12 cellular contexts compared by ENCODE assay signal in genomic region chr19:43766755-43767043, GRCh38. TPM values are rescaled to one million over a fixed set of nuclear protein-coding genes. Genes with fewer than 3 reads are reported as not detected.
DNase-seq lines count a peak whose midpoint lies in the region; ATAC-seq, FAIRE-seq and TF ChIP-seq lines count a peak whose summit lies in the region.
"Had no signal": no experiment of that assay in that cellular context is flagged by ENCODE, and none has a peak within 500 bp of the region (broad histone marks: within the 10 kb centered on the region; RNA-seq: fewer than 3 reads in every experiment).

No MANE protein-coding gene starts in this region.

- peaks cover 0 to 17% (median 0%) of the 10 kb centered on the region in 11 experiments; a peak in 2 of 22 replicates for H4K20me1 ChIP-seq in BLaER1 treated with 17β-estradiol and CSF1 and Interleukin-3, amounts not matched to agents 10 nM and 100 nM
- H4K20me1 ChIP-seq in HCT116 (ENCODE audit: insufficient read depth) = no peaks in the 10 kb centered on the region
- no peaks in the 10 kb centered on the region for H4K20me1 ChIP-seq in HepG2 (ENCODE audit: insufficient read depth, low read length)

- 0% methylated on average over 1 of the region's 4 CpGs for WGBS in HepG2 (ENCODE audit: low lambda C conversion rate)

- RAD21 ChIA-PET in HCT116 (lab: Charles Lee; ENCODE audit: low non-redundant PET in 1 of 2, low total read pairs in 2 of 2, uncharacterized antibody in 2 of 2, unreplicated experiment in 2 of 2) = interaction anchor here (1.3 to 1.4 kb wide), 2 partner anchors 10 to 18 kb away, joined by 5 to 6 read pairs; no protein-coding TSS in a partner anchor

- TF ChIP-seq EP300 in HepG2 (IDR thresholded peaks at IDR 0.05; ENCODE audit: low read depth in 2 of 2, low read length in 2 of 2) (no peak), HepG2 (CRISPR knock-in tag; IDR thresholded peaks at IDR 0.05; ENCODE audit: borderline replicate concordance) (no peak)

- intact Hi-C loops in HCT116 (cut with micrococcal nuclease) (loop anchor here (1.0 kb wide), 1 partner anchor 19 kb away; no protein-coding TSS in a partner anchor), HepG2 (cut with micrococcal nuclease; ENCODE audit: unreplicated experiment) (loop anchor here (10.0 kb wide), 1 partner anchor 102 kb away; no protein-coding TSS in a partner anchor)

- H3K4me2 ChIP-seq in BLaER1 treated with 17β-estradiol and CSF1 and Interleukin-3, amounts not matched to agents 10 nM and 100 nM = peak overlapping the region; percentile 74 to 97 (median 91)
- H3K4me2 ChIP-seq in HCT116 (ENCODE audit: low read length) (peak overlapping the region; percentile 74), HepG2 (ENCODE audit: low read depth, low read length) (no peak overlapping the region)

- POLR2A ChIA-PET in HCT116 (lab: Charles Lee) = interaction anchor here (0.7 to 5.4 kb wide), 4 partner anchors 11 to 98 kb away, joined by 3 to 60 read pairs (median 9); partner anchors contain the start of gene SMG9
- POLR2A ChIA-PET in activated CD8-positive, alpha-beta T cell treated with anti-CD3 and anti-CD28 coated beads, Interleukin-2, amount 10 ng/mL, durations not matched to agents 7 days and 5 days (lab: Charles Lee) = interaction anchor here (0.7 to 6.0 kb wide), 4 partner anchors 10 to 14 kb away, joined by 3 to 103 read pairs (median 10); partner anchors contain the start of genes KCNN4 and SMG9
- POLR2A ChIA-PET in HepG2 (lab: Yijun Ruan, JAX) = interaction anchor here (2.4 kb wide), 1 partner anchor 12 kb away, joined by 20 read pairs; the partner anchor contains the start of gene SMG9

- CTCF ChIA-PET in HCT116 (lab: Charles Lee) (interaction anchor here (0.9 to 4.5 kb wide), 11 partner anchors 10 to 212 kb away, joined by 3 to 46 read pairs (median 7); partner anchors contain the start of genes IRGQ, KCNN4, PLAUR and SMG9), HepG2 (lab: Yijun Ruan, JAX; ENCODE audit: low intra/inter-chr PET ratio, low total read pairs) (interaction anchor here (1.0 to 1.2 kb wide), 2 partner anchors 8 to 19 kb away, joined by 4 read pairs; no protein-coding TSS in a partner anchor)
- CTCF ChIA-PET in activated CD8-positive, alpha-beta T cell treated with anti-CD3 and anti-CD28 coated beads, Interleukin-2, amount 10 ng/mL, durations not matched to agents 7 days and 5 days (lab: Charles Lee) = interaction anchor here (0.8 to 6.9 kb wide), 15 partner anchors 11 to 211 kb away, joined by 3 to 139 read pairs (median 4); partner anchors contain the start of genes KCNN4 and SMG9

- peaks cover 43 to 100% (median 81%) of the 10 kb centered on the region in 10 experiments for H3K4me1 ChIP-seq in BLaER1 treated with 17β-estradiol and CSF1 and Interleukin-3, amounts not matched to agents 10 nM and 100 nM
- H3K4me1 ChIP-seq in HCT116 (ENCODE audit: control insufficient read depth in 1 of 2, insufficient read depth in 2 of 2, low read length in 2 of 2) (peaks cover 53 to 70% of the 10 kb centered on the region in 2 experiments), foreskin keratinocyte (peaks cover 20% of the 10 kb centered on the region), HepG2 (ENCODE audit: insufficient read depth, low read length) (peaks cover 16% of the 10 kb centered on the region; the same call in 1 of the 2 replicates)
- H3K4me1 ChIP-seq: parathyroid adenoma had no signal

- peak overlapping the region; percentile 49 for H3K4me3 Mint-ChIP-seq in activated CD8-positive, alpha-beta T cell treated with anti-CD3 and anti-CD28 coated beads, Interleukin-2, amount 10 ng/mL, durations not matched to agents 7 days and 5 days
- no peak overlapping the region for H3K4me3 Mint-ChIP-seq in mesothelial cell of epicardium

- peaks cover 62% of the 10 kb centered on the region for H3K36me3 Mint-ChIP-seq in activated CD8-positive, alpha-beta T cell treated with anti-CD3 and anti-CD28 coated beads, Interleukin-2, amount 10 ng/mL, durations not matched to agents 7 days and 5 days (ENCODE audit: low read depth)
- H3K36me3 Mint-ChIP-seq in mesothelial cell of epicardium = no peaks in the 10 kb centered on the region

- no peak for TF ChIP-seq POLR2A in HCT116 (IDR thresholded peaks at IDR 0.05; ENCODE audit: borderline replicate concordance, extremely low read depth, insufficient read depth, insufficient read length)
- no peak for TF ChIP-seq POLR2A in HepG2 (IDR thresholded peaks at IDR 0.05; ENCODE audit: insufficient read depth in 1 of 2, low read depth in 2 of 2, low read length in 2 of 2)

- in situ Hi-C loops in HepG2 (cut with HindIII; ENCODE audit: extremely low pct_ligation_motif_present, low pct_unique_long_range_greater_than_20kb) = no loop called here

- BruUV-seq in HCT116 (replicated peaks; lab: Mats Ljungman, UMichigan) (no TSS peak), HepG2 (replicated peaks; lab: Mats Ljungman, UMichigan) (no TSS peak)

- H3K27me3 Mint-ChIP-seq in activated CD8-positive, alpha-beta T cell treated with anti-CD3 and anti-CD28 coated beads, Interleukin-2, amount 10 ng/mL, durations not matched to agents 7 days and 5 days (ENCODE audit: low read depth) = no peaks in the 10 kb centered on the region
- H3K27me3 Mint-ChIP-seq in mesothelial cell of epicardium (ENCODE audit: low read depth) = no peaks in the 10 kb centered on the region

- peaks cover 48 to 57% (median 51%) of the 10 kb centered on the region in 11 experiments; a peak in 21 of 22 replicates for H3K36me3 ChIP-seq in BLaER1 treated with 17β-estradiol and CSF1 and Interleukin-3, amounts not matched to agents 10 nM and 100 nM
- H3K36me3 ChIP-seq in HCT116 (ENCODE audit: control insufficient read depth in 1 of 2, insufficient read depth in 2 of 2, low read length in 2 of 2) = peaks cover 23 to 48% of the 10 kb centered on the region in 2 experiments
- no peaks in the 10 kb centered on the region for H3K36me3 ChIP-seq in HepG2 (replicated peaks in 1 of 2; ENCODE audit: control insufficient read depth in 1 of 2, insufficient read depth in 2 of 2, low read length in 2 of 2)
- H3K36me3 ChIP-seq: ascending aorta, left lung had no signal

- ATAC-seq in HCT116 (no peak), foreskin keratinocyte (no peak), HG02798 (IDR thresholded peaks at IDR 0.05; ENCODE audit: poor library complexity, unreplicated experiment) (no peak), HG02973 (IDR thresholded peaks at IDR 0.05; ENCODE audit: unreplicated experiment) (no peak), HepG2 (no peak; the same call in 2 of the 3 replicates)
- no peak for ATAC-seq in activated CD8-positive, alpha-beta T cell treated with anti-CD3 and anti-CD28 coated beads, Interleukin-2, amount 10 ng/mL, durations not matched to agents 7 days and 5 days

- H3K79me2 ChIP-seq in HCT116 (ENCODE audit: insufficient read depth, low read length) (peaks cover 3% of the 10 kb centered on the region; the same call in 1 of the 2 replicates), HepG2 (ENCODE audit: insufficient read depth, low read length) (no peaks in the 10 kb centered on the region)
- H3K79me2 ChIP-seq: parathyroid adenoma had no signal

- H3K9ac ChIP-seq in BLaER1 treated with 17β-estradiol and CSF1 and Interleukin-3, amounts not matched to agents 10 nM and 100 nM = peak overlapping the region; percentile 3 to 81 (median 73); a peak in 18 of 22 replicates
- H3K9ac ChIP-seq in HCT116 (ENCODE audit: low read length) = peak overlapping the region; percentile 80
- no peak overlapping the region for H3K9ac ChIP-seq in HepG2 (ENCODE audit: insufficient read depth, low read depth, low read length)
- H3K9ac ChIP-seq: parathyroid adenoma had no signal

- H3K27ac Mint-ChIP-seq in activated CD8-positive, alpha-beta T cell treated with anti-CD3 and anti-CD28 coated beads, Interleukin-2, amount 10 ng/mL, durations not matched to agents 7 days and 5 days = peak overlapping the region; percentile 93
- no peak overlapping the region for H3K27ac Mint-ChIP-seq in mesothelial cell of epicardium

- no peaks in the 10 kb centered on the region for H3K27me3 ChIP-seq in BLaER1 treated with 17β-estradiol and CSF1 and Interleukin-3, amounts not matched to agents 10 nM and 100 nM
- H3K27me3 ChIP-seq in HCT116 (ENCODE audit: insufficient read depth, low read length) = no peaks in the 10 kb centered on the region
- H3K27me3 ChIP-seq in foreskin keratinocyte = no peaks in the 10 kb centered on the region
- no peaks in the 10 kb centered on the region for H3K27me3 ChIP-seq in HepG2 (ENCODE audit: control insufficient read depth in 1 of 2, insufficient read depth in 2 of 2, low read length in 2 of 2)
- H3K27me3 ChIP-seq: ascending aorta, left lung had no signal

- no peak for FAIRE-seq in HepG2 (lab: Jason Lieb, UNC)

- H3K9me2 ChIP-seq in HCT116 (ENCODE audit: insufficient read depth) = no peaks in the 10 kb centered on the region

- peaks cover 57% of the 10 kb centered on the region for H3K4me1 Mint-ChIP-seq in activated CD8-positive, alpha-beta T cell treated with anti-CD3 and anti-CD28 coated beads, Interleukin-2, amount 10 ng/mL, durations not matched to agents 7 days and 5 days (ENCODE audit: low read depth)
- no peaks in the 10 kb centered on the region for H3K4me1 Mint-ChIP-seq in mesothelial cell of epicardium

- H3K9me3 Mint-ChIP-seq in activated CD8-positive, alpha-beta T cell treated with anti-CD3 and anti-CD28 coated beads, Interleukin-2, amount 10 ng/mL, durations not matched to agents 7 days and 5 days (ENCODE audit: insufficient read depth) = no peaks in the 10 kb centered on the region
- no peaks in the 10 kb centered on the region for H3K9me3 Mint-ChIP-seq in mesothelial cell of epicardium

- DNase-seq in HCT116 (ENCODE audit: low read depth, low spot score) (no peak), mesothelial cell of epicardium (ENCODE audit: low spot score in 2 of 2, unreplicated experiment in 2 of 2) (no peak), foreskin keratinocyte (no peak), HepG2 (ENCODE audit: low spot score) (no peak)
- DNase-seq in activated CD8-positive, alpha-beta T cell treated with anti-CD3 and anti-CD28 coated beads, Interleukin-2, amount 10 ng/mL, durations not matched to agents 7 days and 5 days = no peak
- DNase-seq: NCI-H1436 treated with DMSO at 0.1 percent for 48 hours had no signal

- TF ChIP-seq CTCF in HCT116 (IDR thresholded peaks at IDR 0.05 in 2 of 3, conservative IDR thresholded peaks at IDR 0.05 in 1 of 3; ENCODE audit: borderline replicate concordance in 1 of 3, insufficient read depth in 1 of 3, low read depth in 2 of 3, low read length in 2 of 3) = 0 out of 6 replicates have a peak, but pooled peaks of 1 of the 3 experiments have one; percentile 23
- peak; percentile 20 for TF ChIP-seq CTCF in mesothelial cell of epicardium (IDR thresholded peaks at IDR 0.05; ENCODE audit: unreplicated experiment)
- no peak for TF ChIP-seq CTCF in foreskin keratinocyte (conservative IDR thresholded peaks at IDR 0.05)
- TF ChIP-seq CTCF in HepG2 (CRISPR knock-in tag; IDR thresholded peaks at IDR 0.05) = no peak

- no peaks in the 10 kb centered on the region for H3K9me3 ChIP-seq in BLaER1 treated with 17β-estradiol and CSF1 and Interleukin-3, amounts not matched to agents 10 nM and 100 nM (replicated peaks in 1 of 11)
- H3K9me3 ChIP-seq in HCT116 (ENCODE audit: control insufficient read depth in 1 of 2, insufficient read depth in 1 of 2, low read depth in 1 of 2, low read length in 2 of 2) (no peaks in the 10 kb centered on the region), HepG2 (ENCODE audit: low read length) (no peaks in the 10 kb centered on the region)
- H3K9me3 ChIP-seq: ascending aorta, left lung had no signal

- peak overlapping the region; percentile 56 to 90 (median 85); a peak in 20 of 22 replicates for H3K27ac ChIP-seq in BLaER1 treated with 17β-estradiol and CSF1 and Interleukin-3, amounts not matched to agents 10 nM and 100 nM
- H3K27ac ChIP-seq in HCT116 (ENCODE audit: low read depth, low read length) = peak overlapping the region; percentile 98
- H3K27ac ChIP-seq in foreskin keratinocyte = no peak overlapping the region
- no peak overlapping the region for H3K27ac ChIP-seq in HepG2 (ENCODE audit: extremely low read length, insufficient read depth, low read length)
- H3K27ac ChIP-seq: parathyroid adenoma had no signal

- TF ChIP-seq RAD21 in HCT116 (IDR thresholded peaks at IDR 0.05; ENCODE audit: low read depth) (no peak), HepG2 (CRISPR knock-in tag; IDR thresholded peaks at IDR 0.05) (no peak)

- peak overlapping the region in 3 of 10 experiments; percentile 47 to 56 (median 47); a peak in 3 of 20 replicates for H3K4me3 ChIP-seq in BLaER1 treated with 17β-estradiol and CSF1 and Interleukin-3, amounts not matched to agents 10 nM and 100 nM
- no peak overlapping the region for H3K4me3 ChIP-seq in HCT116 (replicated peaks in 1 of 2; ENCODE audit: low read depth in 1 of 2, low read length in 2 of 2)
- H3K4me3 ChIP-seq in HepG2 (replicated peaks in 1 of 3; ENCODE audit: insufficient read depth in 1 of 3, low read depth in 2 of 3, low read length in 3 of 3) = no peak overlapping the region
- H3K4me3 ChIP-seq: ascending aorta, left lung had no signal

- H2AFZ ChIP-seq in HCT116 (ENCODE audit: low read depth, low read length, poor library complexity, severe bottlenecking) (no peak overlapping the region), HepG2 (ENCODE audit: low read length) (no peak overlapping the region)
- H2AFZ ChIP-seq: parathyroid adenoma had no signal

RNA-seq across cellular contexts. Expression of gene SMG9, which starts 11.9 kb away (rescaled TPM):
- total RNA-seq in HCT116 (2021; ENCODE audit: unreplicated experiment) (80.2 TPM), mesothelial cell of epicardium (65.8 to 75.7 TPM (median 73.2 TPM) in 3 replicates), foreskin keratinocyte (27.7 and 29.5 TPM in 2 replicates), HepG2 (2016; rRNA removed; fragmentation: Illumina TruSeq; extraction: Trizol) (9.6 and 18.7 TPM in 2 replicates)
- 59.4 and 61.6 TPM in 2 replicates for polyA plus RNA-seq in HCT116 (2012)
- 10 to 100 TPM; 60.0 to 65.1 TPM for total RNA-seq in activated CD8-positive, alpha-beta T cell treated with anti-CD3 and anti-CD28 coated beads, Interleukin-2, amount 10 ng/mL, durations not matched to agents 7 days and 5 days
- polyA plus RNA-seq in foreskin keratinocyte (38.3 and 39.8 TPM in 2 replicates), HepG2 (2011; rRNA removed) (16.1 and 16.7 TPM in 2 replicates)
- 4.7 and 6.3 TPM in 2 replicates for total RNA-seq in HepG2 (2016; cell fraction: cytosol; rRNA removed; fragmentation: Illumina TruSeq; extraction: Trizol; ENCODE audit: low read depth)
- total RNA-seq in HepG2 (2016; cell fraction: insoluble cytoplasmic fraction; rRNA removed; fragmentation: Illumina TruSeq; extraction: Trizol) = 10.9 and 18.3 TPM in 2 replicates
- total RNA-seq in HepG2 (2016; cell fraction: membrane; rRNA removed; fragmentation: Illumina TruSeq; extraction: Trizol) = 5.4 and 5.5 TPM in 2 replicates
- 20.5 and 25.3 TPM in 2 replicates for total RNA-seq in HepG2 (2016; cell fraction: nucleus; rRNA removed; fragmentation: Illumina TruSeq; extraction: Trizol)
- 4.3 and 6.9 TPM in 2 replicates for polyA plus RNA-seq in HepG2 (2011; cell fraction: cytosol; rRNA removed)
- 36.9 and 41.9 TPM in 2 replicates for polyA plus RNA-seq in HepG2 (2011; cell fraction: nucleus; rRNA removed)
- 12.3 and 15.7 TPM in 2 replicates for polyA plus RNA-seq in HepG2 (2012)
- 2.4 and 2.9 TPM in 2 replicates for polyA plus RNA-seq in HepG2 (2016; cell fraction: cytosol; fragmentation: Illumina TruSeq; extraction: Trizol; ENCODE audit: low read depth)
- 16.1 and 23.3 TPM in 2 replicates for polyA plus RNA-seq in HepG2 (2016; cell fraction: insoluble cytoplasmic fraction; fragmentation: Illumina TruSeq; extraction: Trizol; ENCODE audit: low read depth)
- 3.6 and 4.5 TPM in 2 replicates for polyA plus RNA-seq in HepG2 (2016; cell fraction: membrane; fragmentation: Illumina TruSeq; extraction: Trizol; ENCODE audit: low read depth)
- polyA plus RNA-seq in HepG2 (2016; cell fraction: nucleus; fragmentation: Illumina TruSeq; extraction: Trizol; ENCODE audit: insufficient read depth, low read depth) = 70.5 and 75.9 TPM in 2 replicates
- 12.4 and 18.2 TPM in 2 replicates for polyA minus RNA-seq in HepG2 (2011; rRNA and poly(A)+ RNA removed; ENCODE audit: low replicate concordance)
- 2.9 and 3.6 TPM in 2 replicates for polyA minus RNA-seq in HepG2 (2011; cell fraction: cytosol; rRNA and poly(A)+ RNA removed)
- polyA minus RNA-seq in HepG2 (2011; cell fraction: nucleus; rRNA and poly(A)+ RNA removed) = 16.5 and 18.7 TPM in 2 replicates

RNA-seq across cellular contexts. Expression of gene KCNN4, which starts 14.1 kb away (rescaled TPM):
- 72.9 TPM for total RNA-seq in HCT116 (2021; ENCODE audit: unreplicated experiment)
- 91.1 and 104 TPM in 2 replicates for polyA plus RNA-seq in HCT116 (2012)
- 10 to 100 TPM; 28.8 to 31.9 TPM for total RNA-seq in activated CD8-positive, alpha-beta T cell treated with anti-CD3 and anti-CD28 coated beads, Interleukin-2, amount 10 ng/mL, durations not matched to agents 7 days and 5 days
- total RNA-seq in mesothelial cell of epicardium = 5.4 to 6.4 TPM (median 6.1 TPM) in 3 replicates
- total RNA-seq in foreskin keratinocyte = 0.74 and 0.85 TPM in 2 replicates
- 0.56 and 0.76 TPM in 2 replicates for polyA plus RNA-seq in foreskin keratinocyte
- 0.13 TPM in 1 of 2 replicates, not detected in the other for total RNA-seq in HepG2 (2016; rRNA removed; fragmentation: Illumina TruSeq; extraction: Trizol)
- total RNA-seq in HepG2 (2016; cell fraction: cytosol; rRNA removed; fragmentation: Illumina TruSeq; extraction: Trizol; ENCODE audit: low read depth) = not detected in 2 replicates
- total RNA-seq in HepG2 (2016; cell fraction: insoluble cytoplasmic fraction; rRNA removed; fragmentation: Illumina TruSeq; extraction: Trizol) = 0.15 TPM in 1 of 2 replicates, not detected in the other
- not detected in 2 replicates for total RNA-seq in HepG2 (2016; cell fraction: membrane; rRNA removed; fragmentation: Illumina TruSeq; extraction: Trizol)
- 0.50 TPM in 1 of 2 replicates, not detected in the other for total RNA-seq in HepG2 (2016; cell fraction: nucleus; rRNA removed; fragmentation: Illumina TruSeq; extraction: Trizol)
- polyA plus RNA-seq in HepG2 (2011; rRNA removed) = 0.25 and 0.60 TPM in 2 replicates
- polyA plus RNA-seq in HepG2 (2011; cell fraction: cytosol; rRNA removed) = 0.18 and 0.19 TPM in 2 replicates
- polyA plus RNA-seq in HepG2 (2011; cell fraction: nucleus; rRNA removed) = 0.92 and 1.2 TPM in 2 replicates
- 0.19 TPM in 1 of 2 replicates, not detected in the other for polyA plus RNA-seq in HepG2 (2012)
- polyA plus RNA-seq in HepG2 (2016; cell fraction: cytosol; fragmentation: Illumina TruSeq; extraction: Trizol; ENCODE audit: low read depth) = 0.06 TPM in 1 of 2 replicates, not detected in the other
- polyA plus RNA-seq in HepG2 (2016; cell fraction: insoluble cytoplasmic fraction; fragmentation: Illumina TruSeq; extraction: Trizol; ENCODE audit: low read depth) = not detected in 2 replicates
- polyA plus RNA-seq in HepG2 (2016; cell fraction: membrane; fragmentation: Illumina TruSeq; extraction: Trizol; ENCODE audit: low read depth) = not detected in 2 replicates
- 0.37 and 0.55 TPM in 2 replicates for polyA plus RNA-seq in HepG2 (2016; cell fraction: nucleus; fragmentation: Illumina TruSeq; extraction: Trizol; ENCODE audit: insufficient read depth, low read depth)
- polyA minus RNA-seq in HepG2 (2011; rRNA and poly(A)+ RNA removed; ENCODE audit: low replicate concordance) = 0.16 and 81.5 TPM in 2 replicates
- 0.89 and 0.97 TPM in 2 replicates for polyA minus RNA-seq in HepG2 (2011; cell fraction: cytosol; rRNA and poly(A)+ RNA removed)
- 0.64 TPM in 1 of 2 replicates, not detected in the other for polyA minus RNA-seq in HepG2 (2011; cell fraction: nucleus; rRNA and poly(A)+ RNA removed)

RNA-seq across cellular contexts. Expression of gene LYPD5, which starts 35.5 kb away (rescaled TPM):
- total RNA-seq in HCT116 (2021; ENCODE audit: unreplicated experiment) (7.6 TPM), mesothelial cell of epicardium (0.27 to 0.57 TPM (median 0.33 TPM) in 3 replicates), foreskin keratinocyte (2.3 and 4.0 TPM in 2 replicates), HepG2 (2016; rRNA removed; fragmentation: Illumina TruSeq; extraction: Trizol) (not detected in 2 replicates)
- polyA plus RNA-seq in HCT116 (2012) = 9.0 and 10.2 TPM in 2 replicates
- total RNA-seq in activated CD8-positive, alpha-beta T cell treated with anti-CD3 and anti-CD28 coated beads, Interleukin-2, amount 10 ng/mL, durations not matched to agents 7 days and 5 days = 1 to 10 TPM in 1 of 2 experiments, under 1 TPM in 1; 0.70 to 1.1 TPM
- polyA plus RNA-seq in foreskin keratinocyte (2.5 and 3.8 TPM in 2 replicates), HepG2 (2011; rRNA removed) (not detected in 2 replicates)
- not detected in 2 replicates for total RNA-seq in HepG2 (2016; cell fraction: cytosol; rRNA removed; fragmentation: Illumina TruSeq; extraction: Trizol; ENCODE audit: low read depth)
- total RNA-seq in HepG2 (2016; cell fraction: insoluble cytoplasmic fraction; rRNA removed; fragmentation: Illumina TruSeq; extraction: Trizol) = not detected in 2 replicates
- total RNA-seq in HepG2 (2016; cell fraction: membrane; rRNA removed; fragmentation: Illumina TruSeq; extraction: Trizol) = not detected in 2 replicates
- total RNA-seq in HepG2 (2016; cell fraction: nucleus; rRNA removed; fragmentation: Illumina TruSeq; extraction: Trizol) = not detected in 2 replicates
- polyA plus RNA-seq in HepG2 (2011; cell fraction: cytosol; rRNA removed) = not detected in 2 replicates
- polyA plus RNA-seq in HepG2 (2011; cell fraction: nucleus; rRNA removed) = not detected in 2 replicates
- not detected in 2 replicates for polyA plus RNA-seq in HepG2 (2012)
- polyA plus RNA-seq in HepG2 (2016; cell fraction: cytosol; fragmentation: Illumina TruSeq; extraction: Trizol; ENCODE audit: low read depth) = not detected in 2 replicates
- polyA plus RNA-seq in HepG2 (2016; cell fraction: insoluble cytoplasmic fraction; fragmentation: Illumina TruSeq; extraction: Trizol; ENCODE audit: low read depth) = not detected in 2 replicates
- not detected in 2 replicates for polyA plus RNA-seq in HepG2 (2016; cell fraction: membrane; fragmentation: Illumina TruSeq; extraction: Trizol; ENCODE audit: low read depth)
- not detected in 2 replicates for polyA plus RNA-seq in HepG2 (2016; cell fraction: nucleus; fragmentation: Illumina TruSeq; extraction: Trizol; ENCODE audit: insufficient read depth, low read depth)
- 0.08 and 1.3 TPM in 2 replicates for polyA minus RNA-seq in HepG2 (2011; rRNA and poly(A)+ RNA removed; ENCODE audit: low replicate concordance)
- not detected in 2 replicates for polyA minus RNA-seq in HepG2 (2011; cell fraction: cytosol; rRNA and poly(A)+ RNA removed)
- polyA minus RNA-seq in HepG2 (2011; cell fraction: nucleus; rRNA and poly(A)+ RNA removed) = not detected in 2 replicates
- total RNA-seq: ascending aorta had no signal

RNA-seq across cellular contexts. Expression of gene IRGC, which starts 50.8 kb away (rescaled TPM):
- total RNA-seq in HCT116 (2021; ENCODE audit: unreplicated experiment) = not detected
- polyA plus RNA-seq in HCT116 (2012) = 0.04 TPM in 1 of 2 replicates, not detected in the other
- not detected for total RNA-seq in activated CD8-positive, alpha-beta T cell treated with anti-CD3 and anti-CD28 coated beads, Interleukin-2, amount 10 ng/mL, durations not matched to agents 7 days and 5 days
- total RNA-seq in mesothelial cell of epicardium = not detected in 3 replicates
- not detected in 2 replicates for total RNA-seq in foreskin keratinocyte
- polyA plus RNA-seq in foreskin keratinocyte = not detected in 2 replicates
- not detected in 2 replicates for total RNA-seq in HepG2 (2016; rRNA removed; fragmentation: Illumina TruSeq; extraction: Trizol)
- total RNA-seq in HepG2 (2016; cell fraction: cytosol; rRNA removed; fragmentation: Illumina TruSeq; extraction: Trizol; ENCODE audit: low read depth) = not detected in 2 replicates
- not detected in 2 replicates for total RNA-seq in HepG2 (2016; cell fraction: insoluble cytoplasmic fraction; rRNA removed; fragmentation: Illumina TruSeq; extraction: Trizol)
- total RNA-seq in HepG2 (2016; cell fraction: membrane; rRNA removed; fragmentation: Illumina TruSeq; extraction: Trizol) = not detected in 2 replicates
- total RNA-seq in HepG2 (2016; cell fraction: nucleus; rRNA removed; fragmentation: Illumina TruSeq; extraction: Trizol) = not detected in 2 replicates
- not detected in 2 replicates for polyA plus RNA-seq in HepG2 (2011; rRNA removed)
- not detected in 2 replicates for polyA plus RNA-seq in HepG2 (2011; cell fraction: cytosol; rRNA removed)
- not detected in 2 replicates for polyA plus RNA-seq in HepG2 (2011; cell fraction: nucleus; rRNA removed)
- polyA plus RNA-seq in HepG2 (2012) = not detected in 2 replicates
- polyA plus RNA-seq in HepG2 (2016; cell fraction: cytosol; fragmentation: Illumina TruSeq; extraction: Trizol; ENCODE audit: low read depth) = not detected in 2 replicates
- polyA plus RNA-seq in HepG2 (2016; cell fraction: insoluble cytoplasmic fraction; fragmentation: Illumina TruSeq; extraction: Trizol; ENCODE audit: low read depth) = not detected in 2 replicates
- not detected in 2 replicates for polyA plus RNA-seq in HepG2 (2016; cell fraction: membrane; fragmentation: Illumina TruSeq; extraction: Trizol; ENCODE audit: low read depth)
- not detected in 2 replicates for polyA plus RNA-seq in HepG2 (2016; cell fraction: nucleus; fragmentation: Illumina TruSeq; extraction: Trizol; ENCODE audit: insufficient read depth, low read depth)
- polyA minus RNA-seq in HepG2 (2011; rRNA and poly(A)+ RNA removed; ENCODE audit: low replicate concordance) = not detected in 2 replicates
- not detected in 2 replicates for polyA minus RNA-seq in HepG2 (2011; cell fraction: cytosol; rRNA and poly(A)+ RNA removed)
- not detected in 2 replicates for polyA minus RNA-seq in HepG2 (2011; cell fraction: nucleus; rRNA and poly(A)+ RNA removed)
- total RNA-seq: ascending aorta, left lung had no signal

Comparison
In these comparisons a context has a peak if more than half of its experiments do, and no peak if none do; other contexts are left out.
1. H3K27ac ChIP-seq: peak in BLaER1 treated with 17β-estradiol and CSF1 and Interleukin-3, amounts not matched to agents 10 nM and 100 nM (11 of 11) and HCT116 (single experiment); none in foreskin keratinocyte (single experiment) and HepG2 (single experiment).